12 cellular contexts compared by ENCODE assay signal in genomic region chr12:92029902-92030586, GRCh38.
DNase-seq lines count a peak whose midpoint lies in the region; ATAC-seq and TF ChIP-seq lines count a peak whose summit lies in the region.
"Had no signal": no experiment of that assay in that cellular context is flagged by ENCODE, and none has a peak within 500 bp of the region (broad histone marks: within the 10 kb centered on the region; RNA-seq: fewer than 3 reads in every experiment).

No MANE protein-coding gene starts in this region.

- DNase-seq in heart right ventricle: no peak
- DNase-seq in cardiac septum (ENCODE audit: low spot score): no peak
- peak; percentile 78 for DNase-seq in amniotic epithelial cell (ENCODE audit: low read depth)
- DNase-seq in naive B cell: no peak
- DNase-seq in uterus: no peak
- no peak for DNase-seq in NCI-H2029 (lab: John Stamatoyannopoulos, UW)
- no peak for DNase-seq in GM10266 (ENCODE audit: extremely low spot score)
- DNase-seq: GOT3; NK-92 treated with Interleukin-12 subunit alpha and Interleukin-12 subunit beta, amount 100 ng/mL, for 24 hours had no signal

- H3K27me3 Mint-ChIP-seq in naive B cell: no peaks in the 10 kb centered on the region
- H3K27me3 Mint-ChIP-seq: brain had no signal

- ATAC-seq in heart right ventricle (peak in 2 of 8 donors; percentile 16 to 30), naive B cell (ENCODE audit: low read depth in 2 of 2) (no peak), HG02884 (IDR thresholded peaks at IDR 0.05; ENCODE audit: unreplicated experiment) (no peak)

- no peak for TF ChIP-seq CTCF in heart right ventricle (IDR thresholded peaks at IDR 0.05)
- TF ChIP-seq CTCF in uterus (IDR thresholded peaks at IDR 0.05): no peak
- TF ChIP-seq CTCF in GM10266 (IDR thresholded peaks at IDR 0.05; ENCODE audit: control insufficient read depth, insufficient read depth, low read depth, missing control alignments): no peak

- H3K36me3 ChIP-seq in heart right ventricle (no peaks in the 10 kb centered on the region), uterus (no peaks in the 10 kb centered on the region)

- H3K27ac Mint-ChIP-seq in naive B cell: peak overlapping the region in 4 of 6 donors; percentile 49 to 89 (median 74)

- no peaks in the 10 kb centered on the region for H3K36me3 Mint-ChIP-seq in naive B cell
- H3K36me3 Mint-ChIP-seq: brain had no signal

- intact Hi-C loops in heart right ventricle (cut with DNase I) (loop anchor here in 2 of 10 donors (5.0 to 10.0 kb wide), 3 partner anchors 112 to 215 kb away; no protein-coding TSS in a partner anchor), cardiac septum (cut with DNase I) (no loop called here), uterus (cut with DNase I; ENCODE audit: low total_unique reads) (no loop called here)

- H3K9me3 Mint-ChIP-seq in naive B cell: no peaks in the 10 kb centered on the region

- H3K4me1 Mint-ChIP-seq in naive B cell: peaks cover 38 to 47% (median 44%) of the 10 kb centered on the region in 3 donors

- H3K4me3 ChIP-seq in heart right ventricle: peak overlapping the region in 1 of 10 donors; percentile 12
- no peak overlapping the region for H3K4me3 ChIP-seq in uterus
- H3K4me3 ChIP-seq: mucosa of descending colon had no signal

- 79 to 86% methylated on average over 3 of the region's 3 CpGs for WGBS in heart right ventricle, 2 donors

- no peaks in the 10 kb centered on the region for H3K27me3 ChIP-seq in heart right ventricle
- no peaks in the 10 kb centered on the region for H3K27me3 ChIP-seq in uterus

- H3K9me3 ChIP-seq in heart right ventricle (no peaks in the 10 kb centered on the region), uterus (no peaks in the 10 kb centered on the region)
- H3K9me3 ChIP-seq: mucosa of descending colon had no signal

- TF ChIP-seq POLR2A in uterus (IDR thresholded peaks at IDR 0.05): no peak

- H3K4me3 Mint-ChIP-seq in naive B cell: peak overlapping the region in 3 of 8 donors; percentile 53 to 69 (median 62)

- H3K4me1 ChIP-seq in heart right ventricle (peaks cover 0 to 52% (median 16%) of the 10 kb centered on the region in 9 donors), uterus (peaks cover 0 to 8% of the 10 kb centered on the region in 2 donors)

- peak overlapping the region; percentile 10 to 74 (median 53) for H3K27ac ChIP-seq in heart right ventricle
- H3K27ac ChIP-seq in uterus: peak overlapping the region; percentile 85 to 94
